2 cellular contexts compared by ENCODE assay signal in the genomic region with DNA sequence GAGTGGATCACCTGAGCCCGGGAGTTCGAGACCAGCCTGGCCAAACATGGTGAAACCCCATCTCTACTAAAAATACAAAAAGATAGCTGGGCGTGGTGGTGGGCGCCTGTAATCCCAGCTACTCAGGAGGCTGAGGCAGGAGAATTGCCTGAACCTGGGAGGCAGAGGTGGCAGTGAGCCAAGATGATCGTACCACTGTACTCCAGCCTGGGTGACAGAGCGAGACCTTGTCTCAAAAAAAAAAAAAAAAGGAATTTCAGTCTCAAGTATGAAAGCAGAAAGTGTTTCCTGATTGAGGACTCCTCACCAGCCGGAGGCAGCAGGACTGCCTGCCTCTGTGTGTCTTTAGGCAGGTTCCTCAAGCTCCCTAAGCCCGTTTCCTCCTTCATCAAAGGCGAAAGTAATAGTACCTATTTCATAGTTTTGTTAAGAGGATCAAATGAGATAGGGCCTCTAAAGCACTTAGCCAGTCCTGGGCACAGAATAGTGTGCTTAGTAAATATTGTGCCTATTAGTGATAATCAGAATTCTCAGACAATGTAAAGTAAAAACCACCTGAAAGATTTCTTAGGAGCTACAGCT.
TF ChIP-seq lines count a peak whose summit lies in the region.

No MANE protein-coding gene starts in this region.

TF ChIP-seq in IMR-90, 13 proteins besides CTCF, POLR2A, EP300 and RAD21:
- TF ChIP-seq, protein P1, sequence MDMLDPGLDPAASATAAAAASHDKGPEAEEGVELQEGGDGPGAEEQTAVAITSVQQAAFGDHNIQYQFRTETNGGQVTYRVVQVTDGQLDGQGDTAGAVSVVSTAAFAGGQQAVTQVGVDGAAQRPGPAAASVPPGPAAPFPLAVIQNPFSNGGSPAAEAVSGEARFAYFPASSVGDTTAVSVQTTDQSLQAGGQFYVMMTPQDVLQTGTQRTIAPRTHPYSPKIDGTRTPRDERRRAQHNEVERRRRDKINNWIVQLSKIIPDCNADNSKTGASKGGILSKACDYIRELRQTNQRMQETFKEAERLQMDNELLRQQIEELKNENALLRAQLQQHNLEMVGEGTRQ (IDR thresholded peaks at IDR 0.05; ENCODE audit: low read depth, low read length), result no peak
- no peak for TF ChIP-seq SMC3 (IDR thresholded peaks at IDR 0.05; ENCODE audit: low read depth, low read length)
- TF ChIP-seq MAZ (IDR thresholded peaks at IDR 0.05; ENCODE audit: borderline replicate concordance, low read depth, low read length), result no peak
- TF ChIP-seq MXI1 (IDR thresholded peaks at IDR 0.05; ENCODE audit: borderline replicate concordance, low read depth, low read length), result no peak
- no peak for TF ChIP-seq CEBPB (IDR thresholded peaks at IDR 0.05; ENCODE audit: low read depth, low read length)
- no peak for TF ChIP-seq MAFK (IDR thresholded peaks at IDR 0.05; ENCODE audit: low read depth, low read length)
- TF ChIP-seq RFX5 (IDR thresholded peaks at IDR 0.05; ENCODE audit: low read depth, low read length), result no peak
- TF ChIP-seq, protein P2, sequence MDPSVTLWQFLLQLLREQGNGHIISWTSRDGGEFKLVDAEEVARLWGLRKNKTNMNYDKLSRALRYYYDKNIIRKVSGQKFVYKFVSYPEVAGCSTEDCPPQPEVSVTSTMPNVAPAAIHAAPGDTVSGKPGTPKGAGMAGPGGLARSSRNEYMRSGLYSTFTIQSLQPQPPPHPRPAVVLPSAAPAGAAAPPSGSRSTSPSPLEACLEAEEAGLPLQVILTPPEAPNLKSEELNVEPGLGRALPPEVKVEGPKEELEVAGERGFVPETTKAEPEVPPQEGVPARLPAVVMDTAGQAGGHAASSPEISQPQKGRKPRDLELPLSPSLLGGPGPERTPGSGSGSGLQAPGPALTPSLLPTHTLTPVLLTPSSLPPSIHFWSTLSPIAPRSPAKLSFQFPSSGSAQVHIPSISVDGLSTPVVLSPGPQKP (IDR thresholded peaks at IDR 0.05; ENCODE audit: borderline replicate concordance, low read depth, low read length), result no peak
- TF ChIP-seq BHLHE40 (IDR thresholded peaks at IDR 0.05; ENCODE audit: low read depth, low read length), result no peak
- TF ChIP-seq CHD1 (IDR thresholded peaks at IDR 0.05; ENCODE audit: low read depth, low read length), result no peak
- TF ChIP-seq NFE2L2 (IDR thresholded peaks at IDR 0.05; ENCODE audit: low read depth, low read length), result no peak
- no peak for TF ChIP-seq RCOR1 (IDR thresholded peaks at IDR 0.05; ENCODE audit: insufficient replicate concordance, low read length)
- TF ChIP-seq FOS (IDR thresholded peaks at IDR 0.05; ENCODE audit: low read depth, low read length), result no peak

TF ChIP-seq in K562, 482 proteins besides CTCF, POLR2A, EP300 and RAD21:
- TF ChIP-seq, protein P3, sequence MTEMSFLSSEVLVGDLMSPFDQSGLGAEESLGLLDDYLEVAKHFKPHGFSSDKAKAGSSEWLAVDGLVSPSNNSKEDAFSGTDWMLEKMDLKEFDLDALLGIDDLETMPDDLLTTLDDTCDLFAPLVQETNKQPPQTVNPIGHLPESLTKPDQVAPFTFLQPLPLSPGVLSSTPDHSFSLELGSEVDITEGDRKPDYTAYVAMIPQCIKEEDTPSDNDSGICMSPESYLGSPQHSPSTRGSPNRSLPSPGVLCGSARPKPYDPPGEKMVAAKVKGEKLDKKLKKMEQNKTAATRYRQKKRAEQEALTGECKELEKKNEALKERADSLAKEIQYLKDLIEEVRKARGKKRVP (CRISPR knock-in tag; IDR thresholded peaks at IDR 0.05), result no peak
- peak; percentile 53 for TF ChIP-seq NFIC (IDR thresholded peaks at IDR 0.05)
TF ChIP-seq in K562: peak in this region for 1.
